In genomic region chr12:53103860-53104305, GRCh38 we compare ENCODE assay signal across 2 cellular contexts.
TF ChIP-seq lines count a peak whose summit lies in the region.

No MANE protein-coding gene starts in this region.

TF ChIP-seq in HEK293T, 16 proteins besides CTCF, POLR2A, EP300 and RAD21:
- TF ChIP-seq CTBP1 (IDR thresholded peaks at IDR 0.05; ENCODE audit: borderline replicate concordance) (no peak), HDGF (IDR thresholded peaks at IDR 0.05; ENCODE audit: borderline replicate concordance) (no peak), L3MBTL2 (conservative IDR thresholded peaks at IDR 0.05) (no peak), SP1 (IDR thresholded peaks at IDR 0.05) (no peak), TARDBP (IDR thresholded peaks at IDR 0.05) (no peak)

TF ChIP-seq in endothelial cell of umbilical vein, 7 proteins besides CTCF, POLR2A, EP300 and RAD21:
- no peak for TF ChIP-seq FOS (IDR thresholded peaks at IDR 0.05; ENCODE audit: borderline replicate concordance, insufficient read depth, low read length)
- no peak for TF ChIP-seq POLR2AphosphoS5 (IDR thresholded peaks at IDR 0.05; ENCODE audit: insufficient read depth, low read depth, low read length)
- TF ChIP-seq MAX (IDR thresholded peaks at IDR 0.05; ENCODE audit: insufficient read depth, insufficient read length) = no peak
- TF ChIP-seq EZH2 (IDR thresholded peaks at IDR 0.05; ENCODE audit: borderline replicate concordance, low read depth, low read length, severe bottlenecking) = no peak
- TF ChIP-seq MYC (IDR thresholded peaks at IDR 0.05; ENCODE audit: low read depth, low read length) = no peak
- no peak for TF ChIP-seq JUN (IDR thresholded peaks at IDR 0.05; ENCODE audit: borderline replicate concordance, insufficient read depth, insufficient read length, low read depth)
- TF ChIP-seq GATA2 (IDR thresholded peaks at IDR 0.05; ENCODE audit: insufficient read depth, insufficient read length, low read depth, low read length) = no peak
